Comparison of ENCODE assay signal across 8 cellular contexts in the genomic region with DNA sequence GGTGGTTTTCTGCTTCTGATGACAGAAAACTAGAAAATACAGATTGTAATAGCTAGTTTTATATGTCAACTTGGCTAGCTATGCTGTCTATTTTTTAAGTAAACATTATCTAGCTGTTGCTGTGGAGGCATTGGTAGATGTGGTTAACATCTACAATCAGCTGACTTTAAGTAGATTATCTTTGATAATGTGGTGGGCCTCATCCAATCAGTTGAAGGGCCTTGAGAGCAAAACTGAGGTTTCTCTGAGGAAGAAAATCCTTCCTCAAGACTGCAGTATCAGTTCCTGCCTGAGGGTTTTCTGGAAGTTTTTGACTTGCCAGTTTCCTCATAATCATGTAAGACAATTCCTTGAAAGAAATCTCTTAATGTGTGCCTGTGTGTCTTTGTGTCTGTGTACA.
"Had no signal": no experiment of that assay in that cellular context is flagged by ENCODE, and none has a peak within 500 bp of the region (broad histone marks: within the 10 kb centered on the region; RNA-seq: fewer than 3 reads in every experiment).

No MANE protein-coding gene starts in this region.

- ATAC-seq: GM12878 had no signal

- H3K4me3 ChIP-seq: GM12878 had no signal

- FAIRE-seq: G401.6, GM12878, GM12891, GM12892, GM18507, GM19239 had no signal

- DNase-seq: GDM1, GF-D8 had no signal
